In the genomic region with DNA sequence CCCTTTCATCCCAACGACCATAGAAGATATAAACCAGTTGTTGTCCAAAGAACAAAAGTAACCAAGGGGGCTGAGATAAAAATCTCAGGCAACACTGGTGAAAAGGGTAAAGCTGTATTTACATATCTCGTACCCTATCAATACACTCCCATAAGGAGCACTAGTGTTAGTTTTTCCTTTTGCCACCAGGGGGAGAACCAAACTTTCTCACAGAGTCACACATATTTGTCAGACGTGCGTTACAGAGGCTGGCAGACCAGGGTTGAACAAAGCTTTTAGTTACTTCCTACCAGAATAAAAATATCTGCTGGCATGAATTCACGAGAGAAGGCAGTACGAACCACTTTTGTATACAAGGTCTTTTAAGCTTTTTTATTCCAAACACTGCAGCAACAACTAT, we compare ENCODE assay signal across 8 cellular contexts.
DNase-seq lines count a peak whose midpoint lies in the region; ATAC-seq and TF ChIP-seq lines count a peak whose summit lies in the region.

No MANE protein-coding gene starts in this region.

- no peaks in the 10 kb centered on the region for H3K9me3 Mint-ChIP-seq in activated naive CD4-positive, alpha-beta T cell treated with anti-CD3 and anti-CD28 coated beads for 36 hours
- H3K9me3 Mint-ChIP-seq in activated naive CD4-positive, alpha-beta T cell treated with anti-CD3 and anti-CD28 coated beads, Interleukin-2, amount 10 ng/mL, durations not matched to agents 7 days and 5 days = no peaks in the 10 kb centered on the region

- H3K4me1 ChIP-seq in heart left ventricle = peaks cover 0 to 24% (median 0%) of the 10 kb centered on the region in 12 donors

- ATAC-seq in GM21737 (IDR thresholded peaks at IDR 0.05; ENCODE audit: unreplicated experiment) = peak; percentile 62
- peak in 3 of 4 donors; percentile 73 to 81 (median 74) for ATAC-seq in heart left ventricle
- ATAC-seq in sciatic nerve = peak; percentile 87

- H3K36me3 Mint-ChIP-seq in activated naive CD4-positive, alpha-beta T cell treated with anti-CD3 and anti-CD28 coated beads for 36 hours (ENCODE audit: low read depth) = no peaks in the 10 kb centered on the region
- no peaks in the 10 kb centered on the region for H3K36me3 Mint-ChIP-seq in activated naive CD4-positive, alpha-beta T cell treated with anti-CD3 and anti-CD28 coated beads, Interleukin-2, amount 10 ng/mL, durations not matched to agents 7 days and 5 days

- peaks cover 1% of the 10 kb centered on the region for H3K4me1 Mint-ChIP-seq in activated naive CD4-positive, alpha-beta T cell treated with anti-CD3 and anti-CD28 coated beads for 36 hours (ENCODE audit: low read depth)
- H3K4me1 Mint-ChIP-seq in activated naive CD4-positive, alpha-beta T cell treated with anti-CD3 and anti-CD28 coated beads, Interleukin-2, amount 10 ng/mL, durations not matched to agents 7 days and 5 days = no peaks in the 10 kb centered on the region

- H3K4me3 ChIP-seq in heart left ventricle = no peak overlapping the region

- intact Hi-C loops in activated naive CD4-positive, alpha-beta T cell treated with anti-CD3 and anti-CD28 coated beads for 36 hours (cut with micrococcal nuclease) = loop anchor here (5.0 kb wide), 1 partner anchor 239 kb away; no protein-coding TSS in a partner anchor
- intact Hi-C loops in heart left ventricle (cut with DNase I) = loop anchor here in 2 of 10 donors (5.0 kb wide), 1 partner anchor 151 kb away; no protein-coding TSS in a partner anchor
- intact Hi-C loops in sciatic nerve (cut with DNase I) = no loop called here

- no peak overlapping the region for H3K4me3 Mint-ChIP-seq in activated naive CD4-positive, alpha-beta T cell treated with anti-CD3 and anti-CD28 coated beads for 36 hours
- no peak overlapping the region for H3K4me3 Mint-ChIP-seq in activated naive CD4-positive, alpha-beta T cell treated with anti-CD3 and anti-CD28 coated beads, Interleukin-2, amount 10 ng/mL, durations not matched to agents 7 days and 5 days

- CTCF ChIA-PET in activated naive CD4-positive, alpha-beta T cell treated with anti-CD3 and anti-CD28 coated beads for 36 hours (lab: Charles Lee) = interaction anchor here (2.2 kb wide), 1 partner anchor 11 kb away, joined by 7 read pairs; no protein-coding TSS in a partner anchor
- CTCF ChIA-PET in activated naive CD4-positive, alpha-beta T cell treated with anti-CD3 and anti-CD28 coated beads, Interleukin-2, amount 10 ng/mL, durations not matched to agents 7 days and 5 days (lab: Charles Lee) = interaction anchor here (1.1 to 1.2 kb wide), 2 partner anchors 10 to 11 kb away, joined by 3 read pairs; no protein-coding TSS in a partner anchor

- H3K9me3 ChIP-seq in heart left ventricle = peaks cover 0 to 3% (median 0%) of the 10 kb centered on the region in 12 donors

- TF ChIP-seq CTCF in VCaP (conservative IDR thresholded peaks at IDR 0.05) (peak; percentile 72), heart left ventricle (IDR thresholded peaks at IDR 0.05) (peak; percentile 30 to 60 (median 42))

- peaks cover 2% of the 10 kb centered on the region for H3K27me3 Mint-ChIP-seq in activated naive CD4-positive, alpha-beta T cell treated with anti-CD3 and anti-CD28 coated beads for 36 hours (ENCODE audit: low read depth)
- H3K27me3 Mint-ChIP-seq in activated naive CD4-positive, alpha-beta T cell treated with anti-CD3 and anti-CD28 coated beads, Interleukin-2, amount 10 ng/mL, durations not matched to agents 7 days and 5 days = no peaks in the 10 kb centered on the region

- peaks cover 0 to 6% (median 0%) of the 10 kb centered on the region in 9 donors for H3K27me3 ChIP-seq in heart left ventricle

- no peak overlapping the region for H3K27ac Mint-ChIP-seq in activated naive CD4-positive, alpha-beta T cell treated with anti-CD3 and anti-CD28 coated beads for 36 hours
- no peak overlapping the region for H3K27ac Mint-ChIP-seq in activated naive CD4-positive, alpha-beta T cell treated with anti-CD3 and anti-CD28 coated beads, Interleukin-2, amount 10 ng/mL, durations not matched to agents 7 days and 5 days

- peak; percentile 5 for DNase-seq in activated naive CD4-positive, alpha-beta T cell treated with anti-CD3 and anti-CD28 coated beads for 36 hours
- no peak for DNase-seq in activated naive CD4-positive, alpha-beta T cell treated with anti-CD3 and anti-CD28 coated beads, Interleukin-2, amount 10 ng/mL, durations not matched to agents 7 days and 5 days
- peak; percentile 69 for DNase-seq in M059J (ENCODE audit: low read depth)
- peak in 3 of 5 donors; percentile 22 to 34 (median 31) for DNase-seq in heart left ventricle
- no peak for DNase-seq in sciatic nerve (ENCODE audit: low spot score)
- no peak for DNase-seq in HK-2 (ENCODE audit: unreplicated experiment)

- WGBS in heart left ventricle, 4 donors = 4 to 8% (median 6%) methylated on average over 6 of the region's 6 CpGs

- H3K36me3 ChIP-seq in heart left ventricle = no peaks in the 10 kb centered on the region

- H3K27ac ChIP-seq in VCaP (peak overlapping the region; percentile 71), heart left ventricle (peak overlapping the region in 2 of 12 donors; percentile 9 to 51)

- no peak for TF ChIP-seq POLR2A in heart left ventricle (IDR thresholded peaks at IDR 0.05)

Comparison
In these comparisons a context has a peak if more than half of its experiments do, and no peak if none do; other contexts are left out.
1. DNase-seq: peak in activated naive CD4-positive, alpha-beta T cell treated with anti-CD3 and anti-CD28 coated beads for 36 hours (single experiment), M059J (single experiment) and heart left ventricle (3 of 5); none in activated naive CD4-positive, alpha-beta T cell treated with anti-CD3 and anti-CD28 coated beads, Interleukin-2, amount 10 ng/mL, durations not matched to agents 7 days and 5 days (single experiment), sciatic nerve (single experiment) and HK-2 (single experiment).
2. Peak in every context shown above with its lines, with median percentiles within 50 percentile points of each other: ATAC-seq.